Comparison of ENCODE assay signal across 19 cellular contexts in genomic region chr4:87734936-87735335, GRCh38.
"Had no signal": no experiment of that assay in that cellular context is flagged by ENCODE, and none has a peak within 500 bp of the region (broad histone marks: within the 10 kb centered on the region; RNA-seq: fewer than 3 reads in every experiment).

No MANE protein-coding gene starts in this region.

- H3K4me1 Mint-ChIP-seq: immature natural killer cell, nephron had no signal

- H3K9me3 Mint-ChIP-seq: nephron had no signal

- H3K27me3 ChIP-seq: colonic mucosa, right lobe of liver, spleen, transverse colon had no signal

- H3K27ac ChIP-seq: colonic mucosa, prostate gland, right lobe of liver, spleen, transverse colon, WERI-Rb-1 had no signal

- H3K4me3 ChIP-seq: colonic mucosa, prostate gland, right lobe of liver, spleen, transverse colon had no signal

- H3K27ac Mint-ChIP-seq: immature natural killer cell, nephron had no signal

- H3K4me1 ChIP-seq: colonic mucosa, prostate gland, right lobe of liver, spleen, transverse colon had no signal

- H3K36me3 ChIP-seq: colonic mucosa, prostate gland, right lobe of liver, spleen, transverse colon, WERI-Rb-1 had no signal

- FAIRE-seq: astrocyte had no signal

- H3K36me3 Mint-ChIP-seq: immature natural killer cell had no signal

- ATAC-seq: esophagus mucosa, left lobe of liver, right lobe of liver had no signal

- H3K9me3 ChIP-seq: colonic mucosa, prostate gland, right lobe of liver, spleen, transverse colon had no signal

- DNase-seq: activated CD4-positive, alpha-beta T cell treated with anti-CD3 and anti-CD28 coated beads for 4 hours; activated CD8-positive, alpha-beta memory T cell treated with anti-CD3 and anti-CD28 coated beads for 24 hours; activated naive CD4-positive, alpha-beta T cell treated with Interleukin-2 at 50 U/mL for 16 hours; colonic mucosa; effector CD4-positive, alpha-beta T cell; immature natural killer cell; right lobe of liver; spleen; stimulated activated CD4-positive, alpha-beta T cell treated with anti-CD3 and anti-CD28 coated beads, Interleukin-1b, Interleukin-23, amount 100 ng/mL, for 48 hours; stimulated activated naive CD4-positive, alpha-beta T cell; substantia nigra; T-helper 1 cell; transverse colon; WERI-Rb-1 had no signal

- H3K4me3 Mint-ChIP-seq: immature natural killer cell, nephron had no signal
